ENCODE assay signal across 8 cellular contexts in genomic region chr6:31083742-31084354, GRCh38. TPM values are rescaled to one million over a fixed set of nuclear protein-coding genes. Genes with fewer than 3 reads are reported as not detected.
DNase-seq lines count a peak whose midpoint lies in the region; ATAC-seq and TF ChIP-seq lines count a peak whose summit lies in the region.

No MANE protein-coding gene starts in this region.

- peak; percentile 51 for DNase-seq in DMS 273 treated with DMSO at 0.1 percent for 48 hours (lab: John Stamatoyannopoulos, UW)
- DNase-seq in WTC11 (ENCODE audit: low spot score) = peak; percentile 83
- DNase-seq in esophagus squamous epithelium (lab: John Stamatoyannopoulos, UW) = no peak
- DNase-seq in renal cortical epithelial cell (ENCODE audit: low read depth) = peak; percentile 32
- DNase-seq in NCI-H2107 (lab: John Stamatoyannopoulos, UW) = no peak
- no peak for DNase-seq in HuH-7 (ENCODE audit: low spot score)

- H4K20me1 ChIP-seq in KMS-11 (ENCODE audit: insufficient read depth) = no peaks in the 10 kb centered on the region

- H3K4me1 ChIP-seq in KMS-11 (ENCODE audit: low read depth, poor library complexity, severe bottlenecking) (peaks cover 4% of the 10 kb centered on the region), esophagus squamous epithelium (peaks cover 0 to 50% (median 3%) of the 10 kb centered on the region in 3 donors)

- no peaks in the 10 kb centered on the region for H3K27me3 ChIP-seq in KMS-11 (ENCODE audit: insufficient read depth, low read depth)
- H3K27me3 ChIP-seq in esophagus squamous epithelium = peaks cover 0 to 11% (median 0%) of the 10 kb centered on the region in 4 donors

- H3K36me3 Mint-ChIP-seq in WTC11 = no peaks in the 10 kb centered on the region

- H3K27ac ChIP-seq in KMS-11 (no peak overlapping the region), esophagus squamous epithelium (no peak overlapping the region)

- no peak overlapping the region for H3K9ac ChIP-seq in KMS-11

- no peak overlapping the region for H3K4me3 ChIP-seq in KMS-11 (IDR thresholded peaks at IDR 0.05; ENCODE audit: insufficient read depth, low read depth, low read length)
- no peak overlapping the region for H3K4me3 ChIP-seq in esophagus squamous epithelium

- WGBS in esophagus squamous epithelium, 2 donors = 57 to 60% methylated on average over 7 of the region's 8 CpGs

- ATAC-seq in WTC11 = peak; percentile 78
- ATAC-seq in HG03354 (IDR thresholded peaks at IDR 0.05; ENCODE audit: poor library complexity, severe bottlenecking, unreplicated experiment) = no peak

- peak; percentile 41 for TF ChIP-seq CTCF in KMS-11 (conservative IDR thresholded peaks at IDR 0.05; ENCODE audit: low read depth, low read length)
- peak; percentile 54 for TF ChIP-seq CTCF in WTC11 (IDR thresholded peaks at IDR 0.05)
- peak in 4 of 6 experiments; percentile 9 to 55 (median 16) for TF ChIP-seq CTCF in esophagus squamous epithelium (IDR thresholded peaks at IDR 0.05)

- H3K4me2 ChIP-seq in KMS-11 = no peak overlapping the region

- no peak overlapping the region for H2AFZ ChIP-seq in KMS-11 (ENCODE audit: low read depth)

- H3K79me2 ChIP-seq in KMS-11 (ENCODE audit: insufficient read depth, low read depth) = no peaks in the 10 kb centered on the region

- no peak overlapping the region for H3K27ac Mint-ChIP-seq in WTC11

- H3K9me3 Mint-ChIP-seq in WTC11 = no peaks in the 10 kb centered on the region

- intact Hi-C loops in esophagus squamous epithelium (cut with DNase I) = loop anchor here (10.0 kb wide), 1 partner anchor 259 kb away; no protein-coding TSS in a partner anchor

- H3K36me3 ChIP-seq in KMS-11 (ENCODE audit: insufficient read depth) (no peaks in the 10 kb centered on the region), esophagus squamous epithelium (no peaks in the 10 kb centered on the region)

- CTCF ChIA-PET in WTC11 (lab: Charles Lee) = interaction anchor here (0.6 to 1.8 kb wide), 24 partner anchors 8 to 411 kb away, joined by 3 to 12 read pairs (median 4); partner anchors contain the start of genes DDR1, DHX16, GTF2H4 and VARS2

- H3K4me1 Mint-ChIP-seq in WTC11 = peaks cover 19% of the 10 kb centered on the region

- H3K4me3 Mint-ChIP-seq in WTC11 = no peak overlapping the region

- no peaks in the 10 kb centered on the region for H3K27me3 Mint-ChIP-seq in WTC11 (ENCODE audit: low read depth)

- TF ChIP-seq POLR2A in esophagus squamous epithelium (IDR thresholded peaks at IDR 0.05) = no peak

- POLR2A ChIA-PET in WTC11 (lab: Charles Lee) = interaction anchor here (0.5 to 2.2 kb wide), 3 partner anchors 12 to 410 kb away, joined by 3 to 10 read pairs (median 5); no protein-coding TSS in a partner anchor

- no peaks in the 10 kb centered on the region for H3K9me3 ChIP-seq in esophagus squamous epithelium

TF ChIP-seq in WTC11, 78 proteins besides CTCF, POLR2A, EP300 and RAD21:
- TF ChIP-seq ZSCAN18 (CRISPR knock-in tag; IDR thresholded peaks at IDR 0.05) (no peak), ZNF219 (CRISPR knock-in tag; IDR thresholded peaks at IDR 0.05; ENCODE audit: borderline replicate concordance) (no peak), OVOL2 (CRISPR knock-in tag; IDR thresholded peaks at IDR 0.05; ENCODE audit: borderline replicate concordance) (no peak), ERG (CRISPR knock-in tag; IDR thresholded peaks at IDR 0.05) (no peak), NR1H2 (CRISPR knock-in tag; IDR thresholded peaks at IDR 0.05) (no peak), E2F1 (CRISPR knock-in tag; IDR thresholded peaks at IDR 0.05) (no peak), ZNF121 (CRISPR knock-in tag; IDR thresholded peaks at IDR 0.05) (peak; percentile 90), IRF1 (CRISPR knock-in tag; IDR thresholded peaks at IDR 0.05) (no peak), USF2 (CRISPR knock-in tag; IDR thresholded peaks at IDR 0.05) (no peak), ZNF138 (CRISPR knock-in tag; conservative IDR thresholded peaks at IDR 0.05) (no peak), ZNF671 (CRISPR knock-in tag; IDR thresholded peaks at IDR 0.05) (no peak), NFATC4 (CRISPR knock-in tag; IDR thresholded peaks at IDR 0.05) (no peak), ZNF423 (CRISPR knock-in tag; IDR thresholded peaks at IDR 0.05) (peak; percentile 26; the same call in 1 of the 2 replicates), MYBL2 (CRISPR knock-in tag; IDR thresholded peaks at IDR 0.05) (no peak)
TF ChIP-seq in WTC11: peak in this region for 2.

RNA-seq across cellular contexts. Expression of gene C6orf15, which starts 28.5 kb away (rescaled TPM):
- not detected in 3 replicates for total RNA-seq in WTC11 (2021)
- 1 to 10 TPM in 1 of 4 donors, not detected in 3; 1.6 TPM for total RNA-seq in esophagus squamous epithelium
- total RNA-seq in renal cortical epithelial cell = 1.4 TPM in 1 of 2 replicates, not detected in the other

RNA-seq across cellular contexts. Expression of gene PSORS1C1, which starts 30.8 kb away (rescaled TPM):
- 0.11 to 0.66 TPM (median 0.34 TPM) in 3 replicates for total RNA-seq in WTC11 (2021)
- total RNA-seq in esophagus squamous epithelium = 1 to 10 TPM in 3 of 4 donors, under 1 TPM in 1; 0.06 to 2.7 (median 1.2) TPM
- total RNA-seq in renal cortical epithelial cell = 1.0 and 5.1 TPM in 2 replicates

RNA-seq across cellular contexts. Expression of gene CDSN, which starts 36.4 kb away (rescaled TPM):
- total RNA-seq in WTC11 (2021) (not detected in 3 replicates), esophagus squamous epithelium (under 1 TPM in 1 of 4 donors, not detected in 3; 0.13 TPM), renal cortical epithelial cell (under 0.01 and 0.05 TPM in 2 replicates)

RNA-seq across cellular contexts. Expression of gene PSORS1C2, which starts 55.0 kb away (rescaled TPM):
- total RNA-seq in WTC11 (2021) = 0.55 to 0.85 TPM (median 0.78 TPM) in 3 replicates
- under 1 TPM in 1 of 4 donors, not detected in 3; 0.91 TPM for total RNA-seq in esophagus squamous epithelium
- total RNA-seq in renal cortical epithelial cell = not detected in 2 replicates

Comparison
In these comparisons a context has a peak if more than half of its experiments do, and no peak if none do; other contexts are left out.
1. DNase-seq: peak in DMS 273 treated with DMSO at 0.1 percent for 48 hours (single experiment), WTC11 (single experiment) and renal cortical epithelial cell (single experiment); none in esophagus squamous epithelium (single experiment), NCI-H2107 (single experiment) and HuH-7 (single experiment).
2. Peak in every context shown above with its lines, with median percentiles within 50 percentile points of each other: CTCF ChIP-seq.